ENCODE assay signal across 9 cellular contexts in the genomic region with DNA sequence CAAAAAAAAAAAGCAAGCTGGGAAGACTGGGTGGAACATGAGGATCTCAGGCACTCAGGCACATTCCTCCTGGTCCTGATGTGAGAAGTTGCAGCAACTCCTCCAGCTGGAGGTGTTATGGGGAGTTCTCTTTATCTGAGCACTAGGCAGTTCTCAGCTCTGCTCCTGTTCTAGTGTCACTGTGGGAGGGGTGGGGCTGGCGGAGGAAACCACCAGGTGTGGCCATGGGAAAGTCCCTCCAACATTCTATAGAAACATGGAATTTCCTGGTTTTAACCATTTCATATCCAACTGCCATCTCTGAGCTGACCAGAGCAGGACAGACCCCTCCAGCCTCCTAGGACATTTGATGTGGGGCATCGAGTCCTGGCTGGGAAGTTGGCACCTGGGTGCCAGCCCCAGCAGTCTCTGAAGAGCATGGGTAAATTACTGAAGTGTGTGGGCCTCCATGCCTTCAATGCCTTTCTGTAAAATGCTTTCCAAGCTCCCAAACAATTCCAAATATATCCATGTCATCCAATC. TPM values are rescaled to one million over a fixed set of nuclear protein-coding genes. Genes with fewer than 3 reads are reported as not detected.
A peak's percentile ranks its signal among the peaks of the same experiment; 100 is the strongest.
DNase-seq lines count a peak whose midpoint lies in the region; ATAC-seq and TF ChIP-seq lines count a peak whose summit lies in the region.
"Had no signal": no experiment of that assay in that cellular context is flagged by ENCODE, and none has a peak within 500 bp of the region (broad histone marks: within the 10 kb centered on the region; RNA-seq: fewer than 3 reads in every experiment).

No MANE protein-coding gene starts in this region.

- H3K27ac Mint-ChIP-seq in activated naive CD8-positive, alpha-beta T cell treated with anti-CD3 and anti-CD28 coated beads, Interleukin-2, amount 50 U/mL, for 24 hours = peak overlapping the region; percentile 89
- peak overlapping the region; percentile 85 to 96 for H3K27ac Mint-ChIP-seq in natural killer cell treated with Interleukin-12 subunit alpha and Interleukin-12 subunit beta and Interleukin-15 and Interleukin-18, amount 100 ng/mL, for 72 hours

- no peak for TF ChIP-seq POLR2A in NB4 (IDR thresholded peaks at IDR 0.05; ENCODE audit: extremely low read depth, insufficient read length)
- TF ChIP-seq POLR2A in uterus (IDR thresholded peaks at IDR 0.05) = no peak

- DNase-seq in COLO668 (lab: John Stamatoyannopoulos, UW; ENCODE audit: unreplicated experiment) (peak; percentile 34), NB4 (ENCODE audit: low read depth) (no peak), uterus (no peak), NCI-H1048 (lab: John Stamatoyannopoulos, UW) (no peak), AG08395 (ENCODE audit: low spot score) (no peak)
- no peak for DNase-seq in activated naive CD8-positive, alpha-beta T cell treated with anti-CD3 and anti-CD28 coated beads, Interleukin-2, amount 50 U/mL, for 24 hours
- no peak for DNase-seq in natural killer cell treated with Interleukin-12 subunit alpha and Interleukin-12 subunit beta and Interleukin-15 and Interleukin-18, amount 100 ng/mL, for 72 hours (ENCODE audit: low spot score)
- DNase-seq: NCI-H1694 treated with DMSO at 0.1 percent for 48 hours had no signal

- H3K9me3 Mint-ChIP-seq in activated naive CD8-positive, alpha-beta T cell treated with anti-CD3 and anti-CD28 coated beads, Interleukin-2, amount 50 U/mL, for 24 hours = no peaks in the 10 kb centered on the region
- no peaks in the 10 kb centered on the region for H3K9me3 Mint-ChIP-seq in natural killer cell treated with Interleukin-12 subunit alpha and Interleukin-12 subunit beta and Interleukin-15 and Interleukin-18, amount 100 ng/mL, for 72 hours

- intact Hi-C loops in uterus (cut with DNase I; ENCODE audit: low total_unique reads) = no loop called here

- ATAC-seq in activated naive CD8-positive, alpha-beta T cell treated with anti-CD3 and anti-CD28 coated beads, Interleukin-2, amount 50 U/mL, for 24 hours = no peak
- no peak for ATAC-seq in natural killer cell treated with Interleukin-12 subunit alpha and Interleukin-12 subunit beta and Interleukin-15 and Interleukin-18, amount 100 ng/mL, for 72 hours
- ATAC-seq in GM19397 (IDR thresholded peaks at IDR 0.05; ENCODE audit: unreplicated experiment) = no peak

- TF ChIP-seq CTCF in NB4 (IDR thresholded peaks at IDR 0.05; ENCODE audit: low read depth, low read length) (no peak), uterus (IDR thresholded peaks at IDR 0.05) (no peak)

- H3K4me1 ChIP-seq in uterus = peaks cover 0 to 8% of the 10 kb centered on the region in 2 donors

- no peaks in the 10 kb centered on the region for H3K36me3 ChIP-seq in uterus

- H3K36me3 Mint-ChIP-seq in activated naive CD8-positive, alpha-beta T cell treated with anti-CD3 and anti-CD28 coated beads, Interleukin-2, amount 50 U/mL, for 24 hours (ENCODE audit: low read depth) = peaks cover 5% of the 10 kb centered on the region
- H3K36me3 Mint-ChIP-seq in natural killer cell treated with Interleukin-12 subunit alpha and Interleukin-12 subunit beta and Interleukin-15 and Interleukin-18, amount 100 ng/mL, for 72 hours = no peaks in the 10 kb centered on the region

- H3K4me3 ChIP-seq in NB4 (ENCODE audit: low read depth, low read length) = peak overlapping the region; percentile 94
- H3K4me3 ChIP-seq in uterus = no peak overlapping the region

- H3K27ac ChIP-seq in uterus = no peak overlapping the region

- H3K27me3 ChIP-seq in uterus = no peaks in the 10 kb centered on the region

- no peaks in the 10 kb centered on the region for H3K9me3 ChIP-seq in uterus

- H3K4me3 Mint-ChIP-seq in activated naive CD8-positive, alpha-beta T cell treated with anti-CD3 and anti-CD28 coated beads, Interleukin-2, amount 50 U/mL, for 24 hours = peak overlapping the region; percentile 82
- H3K4me3 Mint-ChIP-seq in natural killer cell treated with Interleukin-12 subunit alpha and Interleukin-12 subunit beta and Interleukin-15 and Interleukin-18, amount 100 ng/mL, for 72 hours = peak overlapping the region; percentile 81

- H3K27me3 Mint-ChIP-seq in activated naive CD8-positive, alpha-beta T cell treated with anti-CD3 and anti-CD28 coated beads, Interleukin-2, amount 50 U/mL, for 24 hours = no peaks in the 10 kb centered on the region
- H3K27me3 Mint-ChIP-seq in natural killer cell treated with Interleukin-12 subunit alpha and Interleukin-12 subunit beta and Interleukin-15 and Interleukin-18, amount 100 ng/mL, for 72 hours = peaks cover 6 to 12% of the 10 kb centered on the region in 2 donors

- peaks cover 92% of the 10 kb centered on the region for H3K4me1 Mint-ChIP-seq in activated naive CD8-positive, alpha-beta T cell treated with anti-CD3 and anti-CD28 coated beads, Interleukin-2, amount 50 U/mL, for 24 hours
- peaks cover 59 to 65% of the 10 kb centered on the region in 2 donors for H3K4me1 Mint-ChIP-seq in natural killer cell treated with Interleukin-12 subunit alpha and Interleukin-12 subunit beta and Interleukin-15 and Interleukin-18, amount 100 ng/mL, for 72 hours (ENCODE audit: low read depth in 2 of 2)

RNA-seq across cellular contexts. Expression of a gene that starts 0.8 kb away (rescaled TPM):
- total RNA-seq in natural killer cell treated with Interleukin-12 subunit alpha and Interleukin-12 subunit beta and Interleukin-15 and Interleukin-18, amount 100 ng/mL, for 72 hours = 10 to 100 TPM; 50.8 to 53.3 TPM
- 1 to 10 TPM in 2 of 4 donors, not detected in 2; 1.5 to 6.7 TPM for total RNA-seq in uterus

RNA-seq across cellular contexts. Expression of a gene that starts 37.9 kb away (rescaled TPM):
- 100 to 1,000 TPM; 178 to 260 TPM for total RNA-seq in natural killer cell treated with Interleukin-12 subunit alpha and Interleukin-12 subunit beta and Interleukin-15 and Interleukin-18, amount 100 ng/mL, for 72 hours
- total RNA-seq in uterus = 1 to 10 TPM in 3 of 4 donors, under 1 TPM in 1; 0.77 to 5.3 (median 3.2) TPM

Comparison
In these comparisons a context has a peak if more than half of its experiments do, and no peak if none do; other contexts are left out.
1. RNA of a gene that starts 0.8 kb away (total RNA-seq): 50.8 to 53.3 TPM in natural killer cell treated with Interleukin-12 subunit alpha and Interleukin-12 subunit beta and Interleukin-15 and Interleukin-18, amount 100 ng/mL, for 72 hours; 1.5 to 6.7 TPM in uterus; every median in the first group is over 4 times any median in the second.
2. RNA of a gene that starts 37.9 kb away (total RNA-seq): 178 to 260 TPM in natural killer cell treated with Interleukin-12 subunit alpha and Interleukin-12 subunit beta and Interleukin-15 and Interleukin-18, amount 100 ng/mL, for 72 hours; 0.77 to 5.3 TPM in uterus; every median in the first group is over 10 times any median in the second.